ENCODE assay signal across 8 cellular contexts in genomic region chr7:30594055-30594539, GRCh38. TPM values are rescaled to one million over a fixed set of nuclear protein-coding genes. Genes with fewer than 3 reads are reported as not detected.
A peak's percentile ranks its signal among the peaks of the same experiment; 100 is the strongest.
DNase-seq lines count a peak whose midpoint lies in the region; ATAC-seq, FAIRE-seq and TF ChIP-seq lines count a peak whose summit lies in the region.

No MANE protein-coding gene starts in this region.

- no peaks in the 10 kb centered on the region for H3K27me3 Mint-ChIP-seq in activated B cell treated with CpG ODN at 0.5 μM for 24 hours

- H3K79me2 ChIP-seq in Loucy (ENCODE audit: insufficient read depth, low read length) (peaks cover 81% of the 10 kb centered on the region), H1 (ENCODE audit: control insufficient read depth in 1 of 2, insufficient read depth in 2 of 2, low read length in 2 of 2) (peaks cover 21 to 44% of the 10 kb centered on the region in 2 experiments)

- peak; percentile 38 for ATAC-seq in activated B cell treated with CpG ODN at 0.5 μM for 24 hours (ENCODE audit: low read depth)

- no peak overlapping the region for H3K14ac ChIP-seq in H1 (ENCODE audit: insufficient read length)

- no peaks in the 10 kb centered on the region for H3K9me3 Mint-ChIP-seq in activated B cell treated with CpG ODN at 0.5 μM for 24 hours

- no peaks in the 10 kb centered on the region for H3K9me3 ChIP-seq in Loucy (ENCODE audit: insufficient read depth, low read depth, low read length)
- no peaks in the 10 kb centered on the region for H3K9me3 ChIP-seq in H1 (ENCODE audit: insufficient read depth in 2 of 2, low read depth in 1 of 2, low read length in 1 of 2)
- H3K9me3 ChIP-seq in mucosa of stomach (ENCODE audit: control insufficient read depth, low read length): no peaks in the 10 kb centered on the region
- no peaks in the 10 kb centered on the region for H3K9me3 ChIP-seq in testis

- H3K4me3 ChIP-seq in Loucy (ENCODE audit: low read length, poor library complexity, severe bottlenecking) (peak overlapping the region; percentile 83), H1 (ENCODE audit: extremely low read depth in 1 of 4, insufficient read depth in 2 of 4, low read depth in 3 of 4, low read length in 4 of 4) (peak overlapping the region; percentile 90 to 98 (median 95)), mucosa of stomach (ENCODE audit: low read length) (peak overlapping the region; percentile 91), testis (peak overlapping the region; percentile 96 to 99)

- POLR2A ChIA-PET in HEK293T (lab: Yijun Ruan, JAX): interaction anchor here (0.9 to 1.4 kb wide), 4 partner anchors 10 to 57 kb away, joined by 3 to 5 read pairs (median 4); no protein-coding TSS in a partner anchor
- POLR2A ChIA-PET in activated B cell treated with CpG ODN at 0.5 μM for 24 hours (lab: Charles Lee): interaction anchor here (0.6 to 1.7 kb wide), 10 partner anchors 11 to 1901 kb away, joined by 3 to 5 read pairs (median 4); partner anchors contain the start of genes AVL9 and MTURN
- POLR2A ChIA-PET in H1 (lab: Charles Lee; ENCODE audit: partially characterized antibody): interaction anchor here (0.6 to 2.2 kb wide), 21 partner anchors 8 to 402 kb away, joined by 3 to 22 read pairs (median 4); no protein-coding TSS in a partner anchor

- peak overlapping the region; percentile 63; the same call in 1 of the 2 replicates for H4K8ac ChIP-seq in H1 (ENCODE audit: extremely low read depth, insufficient read depth, low read length)

- intact Hi-C loops in activated B cell treated with CpG ODN at 0.5 μM for 24 hours (cut with micrococcal nuclease): loop anchor here (1.0 to 10.0 kb wide), 7 partner anchors 90 to 1901 kb away; partner anchors contain the start of genes AVL9, FKBP14, GGCT and LSM5
- intact Hi-C loops in testis (cut with DNase I; ENCODE audit: low total_unique reads): no loop called here

- H3F3A ChIP-seq in Loucy (ENCODE audit: low read depth): no peaks in the 10 kb centered on the region

- peak overlapping the region; percentile 5 for H2BK120ac ChIP-seq in H1 (replicated peaks; ENCODE audit: low read depth, low read length)

- H3K79me1 ChIP-seq in H1 (ENCODE audit: low read depth, low read length): peaks cover 8% of the 10 kb centered on the region

- no peak overlapping the region for H2BK20ac ChIP-seq in H1 (ENCODE audit: low read length)

- no peak overlapping the region for H3K23ac ChIP-seq in H1 (ENCODE audit: insufficient read length)

- H4K20me1 ChIP-seq in Loucy (ENCODE audit: insufficient read depth, low read length, poor library complexity, severe bottlenecking) (peaks cover 32% of the 10 kb centered on the region), H1 (replicated peaks in 1 of 2; ENCODE audit: control insufficient read depth in 1 of 2, insufficient read depth in 2 of 2, low read length in 2 of 2) (peaks cover 0 to 4% of the 10 kb centered on the region in 2 experiments)

- peak overlapping the region; percentile 96 for H3K27ac ChIP-seq in H1 (ENCODE audit: low read depth, low read length)
- H3K27ac ChIP-seq in testis: peak overlapping the region; percentile 82 to 95

- H3K56ac ChIP-seq in H1 (replicated peaks; ENCODE audit: insufficient read length, low read depth, low read length): peak overlapping the region; percentile 17

- H3K4ac ChIP-seq in H1 (replicated peaks; ENCODE audit: insufficient read length, low read depth, low read length): no peak overlapping the region

- H3K36me3 Mint-ChIP-seq in activated B cell treated with CpG ODN at 0.5 μM for 24 hours (ENCODE audit: low read depth): peaks cover 46% of the 10 kb centered on the region

- H3K23me2 ChIP-seq in H1 (ENCODE audit: low read depth, low read length): peaks cover 8% of the 10 kb centered on the region; the same call in 1 of the 2 replicates

- no peak overlapping the region; the same call in 1 of the 2 replicates for H2AK5ac ChIP-seq in H1 (ENCODE audit: low read depth, low read length)

- no peaks in the 10 kb centered on the region for H3K9me2 ChIP-seq in Loucy (replicated peaks; ENCODE audit: low read depth, low read length)

- H3K36me3 ChIP-seq in Loucy (ENCODE audit: insufficient read depth, low read length) (no peaks in the 10 kb centered on the region), H1 (ENCODE audit: control insufficient read depth in 2 of 4, insufficient read depth in 4 of 4, low read length in 3 of 4) (peaks cover under 1 to 22% (median 5%) of the 10 kb centered on the region in 4 experiments; a peak in 6 of 8 replicates), mucosa of stomach (ENCODE audit: control insufficient read depth, insufficient read depth, low read length) (no peaks in the 10 kb centered on the region), testis (ENCODE audit: low read depth, missing control alignments) (no peaks in the 10 kb centered on the region)

- peak overlapping the region; percentile 97 for H2BK5ac ChIP-seq in H1 (ENCODE audit: low read depth, low read length)

- TF ChIP-seq CTCF in Loucy (conservative IDR thresholded peaks at IDR 0.05; ENCODE audit: low read length) (no peak), activated B cell treated with CpG ODN at 0.5 μM for 24 hours (IDR thresholded peaks at IDR 0.05) (no peak), H1 (IDR thresholded peaks at IDR 0.05; ENCODE audit: control extremely low read depth in 1 of 3, insufficient read depth in 1 of 3, low read depth in 1 of 3, low read length in 3 of 3) (no peak), testis (IDR thresholded peaks at IDR 0.05) (no peak)

- peak overlapping the region; percentile 99 for H3K27ac Mint-ChIP-seq in activated B cell treated with CpG ODN at 0.5 μM for 24 hours

- peaks cover 55% of the 10 kb centered on the region for H3K4me1 Mint-ChIP-seq in activated B cell treated with CpG ODN at 0.5 μM for 24 hours

- whole genome bisulfite sequencing in H1 (ENCODE audit: extremely low coverage in 1 of 2, insufficient coverage in 1 of 2, insufficient read length in 1 of 2, insufficient replicate concordance in 2 of 2, low coverage in 1 of 2, low lambda C conversion rate in 2 of 2, missing lambda C conversion rate in 1 of 2), 2 experiments: 4% methylated on average over 12 of the region's 12 CpGs; no CpG with 5 or more reads in 1 of the 2 experiments
- WGBS in testis, 2 donors: 0 to 1% methylated on average over 12 of the region's 12 CpGs

- DNase-seq in NCI-H526 (lab: John Stamatoyannopoulos, UW): peak; percentile 61 to 68
- DNase-seq in NCI-H526 treated with DMSO at 0.1 percent for 48 hours (lab: John Stamatoyannopoulos, UW): no peak
- peak; percentile 37 for DNase-seq in HEK293T (ENCODE audit: extremely low spot score)
- peak; percentile 50 for DNase-seq in activated B cell treated with CpG ODN at 0.5 μM for 24 hours
- DNase-seq in H1 (ENCODE audit: low read depth in 1 of 2, low spot score in 2 of 2): peak in 1 of 2 experiments; percentile 70
- DNase-seq in testis: peak; percentile 49

- peak overlapping the region; percentile 99 for H3K4me3 Mint-ChIP-seq in activated B cell treated with CpG ODN at 0.5 μM for 24 hours

- TF ChIP-seq EP300 in H1 (IDR thresholded peaks at IDR 0.05; ENCODE audit: borderline replicate concordance in 1 of 2, low read depth in 2 of 2, low read length in 2 of 2): no peak

- no peak for TF ChIP-seq RAD21 in H1 (IDR thresholded peaks at IDR 0.05 in 1 of 2, conservative IDR thresholded peaks at IDR 0.05 in 1 of 2; ENCODE audit: low read depth in 2 of 2, low read length in 2 of 2)

- H3K4me2 ChIP-seq in Loucy (ENCODE audit: low read depth, low read length, poor library complexity, severe bottlenecking) (peak overlapping the region; percentile 95), H1 (ENCODE audit: insufficient read depth in 1 of 2, low read depth in 2 of 2, low read length in 2 of 2) (peak overlapping the region; percentile 81 to 88)

- H2BK15ac ChIP-seq in H1 (ENCODE audit: low read length): no peak overlapping the region

- peaks cover 5% of the 10 kb centered on the region for H3K27me3 ChIP-seq in Loucy (ENCODE audit: insufficient read depth, low read length, poor library complexity, severe bottlenecking)
- H3K27me3 ChIP-seq in H1 (replicated peaks in 1 of 4; ENCODE audit: control insufficient read depth in 3 of 4, extremely low read depth in 1 of 4, insufficient read depth in 3 of 4, low read length in 3 of 4): no peaks in the 10 kb centered on the region
- H3K27me3 ChIP-seq in mucosa of stomach (ENCODE audit: control insufficient read depth, insufficient read depth, low read length): no peaks in the 10 kb centered on the region
- H3K27me3 ChIP-seq in testis: no peaks in the 10 kb centered on the region

- H3K4me1 ChIP-seq in Loucy (ENCODE audit: insufficient read depth, low read length, poor library complexity, severe bottlenecking) (peaks cover 51% of the 10 kb centered on the region), H1 (replicated peaks in 1 of 4; ENCODE audit: control insufficient read depth in 3 of 4, insufficient read depth in 4 of 4, low read length in 3 of 4) (no peaks in the 10 kb centered on the region; a peak in 1 of 7 replicates), mucosa of stomach (ENCODE audit: control insufficient read depth, insufficient read depth, low read length) (peaks cover 13% of the 10 kb centered on the region), testis (peaks cover 18% of the 10 kb centered on the region)

- no peak for FAIRE-seq in H1 (lab: Jason Lieb, UNC)

- H4K5ac ChIP-seq in H1 (ENCODE audit: insufficient read length, low read depth, low read length): peak overlapping the region; percentile 24

- peak overlapping the region; percentile 96; the same call in 1 of the 2 replicates for H2BK12ac ChIP-seq in H1 (ENCODE audit: low read depth, low read length)

- H3K9ac ChIP-seq in Loucy (ENCODE audit: low read depth, low read length, poor library complexity, severe bottlenecking) (peak overlapping the region; percentile 88), H1 (replicated peaks in 1 of 4; ENCODE audit: extremely low read depth in 1 of 4, low read depth in 3 of 4, low read length in 3 of 4) (peak overlapping the region; percentile 83 to 95 (median 92)), mucosa of stomach (ENCODE audit: low read length) (peak overlapping the region; percentile 99)

- H3K18ac ChIP-seq in H1 (ENCODE audit: extremely low read depth, low read length): peak overlapping the region; percentile 92; the same call in 1 of the 2 replicates

- CTCF ChIA-PET in HEK293T (lab: Yijun Ruan, JAX) (interaction anchor here (0.6 kb wide), 1 partner anchor 9 kb away, joined by 3 read pairs; no protein-coding TSS in a partner anchor), activated B cell treated with CpG ODN at 0.5 μM for 24 hours (lab: Charles Lee) (interaction anchor here (0.5 to 1.0 kb wide), 2 partner anchors 14 to 29 kb away, joined by 3 read pairs; no protein-coding TSS in a partner anchor), H1 (lab: Charles Lee; ENCODE audit: partially characterized antibody) (interaction anchor here (0.9 to 1.0 kb wide), 2 partner anchors 30 to 83 kb away, joined by 3 to 5 read pairs; no protein-coding TSS in a partner anchor)

- peak overlapping the region; percentile 67 for H4K91ac ChIP-seq in H1 (replicated peaks; ENCODE audit: insufficient read length, low read length)

- TF ChIP-seq POLR2A in H1 (IDR thresholded peaks at IDR 0.05; ENCODE audit: control extremely low read depth in 1 of 2, low read depth in 2 of 2, low read length in 2 of 2): no peak
- TF ChIP-seq POLR2A in testis (IDR thresholded peaks at IDR 0.05): no peak

- peak overlapping the region; percentile 89 for H2AFZ ChIP-seq in Loucy (ENCODE audit: low read length)
- H2AFZ ChIP-seq in H1 (ENCODE audit: low read length): peak overlapping the region; percentile 96

RNA-seq across cellular contexts. Expression of gene GARS1, which starts 0.6 kb away (rescaled TPM):
- total RNA-seq in activated B cell treated with CpG ODN at 0.5 μM for 24 hours: 197 and 214 TPM in 2 replicates
- 247 and 270 TPM in 2 replicates for total RNA-seq in H1 (2021; fragmentation: NEBNext Ultra II Directional; extraction: Animal tissue kit (Norgen Biotek cat#: 25700))
- 387 and 476 TPM in 2 replicates for polyA plus RNA-seq in H1 (2011; rRNA removed)
- 366 TPM for polyA plus RNA-seq in H1 (2011; cell fraction: cytosol; rRNA removed)
- 441 TPM for polyA plus RNA-seq in H1 (2011; cell fraction: nucleus; rRNA removed)
- polyA plus RNA-seq in H1 (2012, experiment 1 of 2): 220 to 267 TPM (median 246 TPM) in 4 replicates
- 41.7 TPM for polyA plus RNA-seq in H1 (2012, experiment 2 of 2)
- polyA plus RNA-seq in H1 (2013, experiment 1 of 2): 220 TPM
- 214 TPM for polyA plus RNA-seq in H1 (2013, experiment 2 of 2)
- 477 and 569 TPM in 2 replicates for polyA minus RNA-seq in H1 (2011; rRNA and poly(A)+ RNA removed)
- 278 TPM for polyA minus RNA-seq in H1 (2011; cell fraction: cytosol; rRNA and poly(A)+ RNA removed)
- 382 TPM for polyA minus RNA-seq in H1 (2011; cell fraction: nucleus; rRNA and poly(A)+ RNA removed)
- total RNA-seq in testis: 100 to 1,000 TPM; 110 to 115 TPM
- 104 TPM for polyA plus RNA-seq in testis (ENCODE audit: insufficient read depth, low read depth, low replicate concordance)
